1 cellular context compared by ENCODE assay signal in genomic region chr1:154170547-154171221, GRCh38.
TF ChIP-seq lines count a peak whose summit lies in the region.

No MANE protein-coding gene starts in this region.

TF ChIP-seq in IMR-90, 13 proteins besides CTCF, POLR2A, EP300 and RAD21:
- no peak for TF ChIP-seq BHLHE40 (IDR thresholded peaks at IDR 0.05; ENCODE audit: low read depth, low read length)
- TF ChIP-seq USF2 (IDR thresholded peaks at IDR 0.05; ENCODE audit: low read depth, low read length) = peak; percentile 74
